24 cellular contexts compared by ENCODE assay signal in genomic region chr13:97185751-97186150, GRCh38.
"Had no signal": no experiment of that assay in that cellular context is flagged by ENCODE, and none has a peak within 500 bp of the region (broad histone marks: within the 10 kb centered on the region; RNA-seq: fewer than 3 reads in every experiment).

No MANE protein-coding gene starts in this region.

- H3K36me3 ChIP-seq: esophagus squamous epithelium, gastrocnemius medialis, heart right ventricle, left lung, lower lobe of right lung had no signal

- H3K36me3 Mint-ChIP-seq: naive B cell had no signal

- H3K27ac ChIP-seq: coronary artery, dorsolateral prefrontal cortex, epithelial cell of prostate, esophagus squamous epithelium, gastrocnemius medialis, heart right ventricle, left lung, lower lobe of right lung had no signal

- H3K4me3 ChIP-seq: coronary artery, dorsolateral prefrontal cortex, esophagus squamous epithelium, gastrocnemius medialis, heart right ventricle, left lung, lower lobe of right lung, mucosa of descending colon had no signal

- DNase-seq: dermis blood vessel endothelial cell; dorsolateral prefrontal cortex; effector CD4-positive, alpha-beta T cell; effector memory CD4-positive, alpha-beta T cell; erythroblast; esophagus squamous epithelium; foreskin fibroblast; foreskin melanocyte; gastrocnemius medialis; glutamatergic neuron; head of caudate nucleus; heart right ventricle; hippocampal formation; left cardiac atrium; left lung; left ventricle myocardium superior; lower lobe of right lung; mesenchymal stem cell; mucosa of descending colon; naive B cell had no signal

- H3K27ac Mint-ChIP-seq: mesothelial cell of epicardium, naive B cell had no signal

- ATAC-seq: esophagus mucosa, gastrocnemius medialis, heart right ventricle, left cardiac atrium, left lung, left ventricle myocardium superior, lower lobe of right lung, mucosa of descending colon had no signal

- H3K4me1 ChIP-seq: esophagus squamous epithelium, gastrocnemius medialis, heart right ventricle, left lung, lower lobe of right lung had no signal

- H3K4me3 Mint-ChIP-seq: mesothelial cell of epicardium, naive B cell had no signal

- H3K9me3 ChIP-seq: esophagus squamous epithelium, gastrocnemius medialis, heart right ventricle, left lung, lower lobe of right lung, mucosa of descending colon had no signal

- H3K27me3 ChIP-seq: dorsolateral prefrontal cortex, esophagus squamous epithelium, gastrocnemius medialis, heart right ventricle, left lung had no signal
